ENCODE assay signal across 1 cellular context in the genomic region with DNA sequence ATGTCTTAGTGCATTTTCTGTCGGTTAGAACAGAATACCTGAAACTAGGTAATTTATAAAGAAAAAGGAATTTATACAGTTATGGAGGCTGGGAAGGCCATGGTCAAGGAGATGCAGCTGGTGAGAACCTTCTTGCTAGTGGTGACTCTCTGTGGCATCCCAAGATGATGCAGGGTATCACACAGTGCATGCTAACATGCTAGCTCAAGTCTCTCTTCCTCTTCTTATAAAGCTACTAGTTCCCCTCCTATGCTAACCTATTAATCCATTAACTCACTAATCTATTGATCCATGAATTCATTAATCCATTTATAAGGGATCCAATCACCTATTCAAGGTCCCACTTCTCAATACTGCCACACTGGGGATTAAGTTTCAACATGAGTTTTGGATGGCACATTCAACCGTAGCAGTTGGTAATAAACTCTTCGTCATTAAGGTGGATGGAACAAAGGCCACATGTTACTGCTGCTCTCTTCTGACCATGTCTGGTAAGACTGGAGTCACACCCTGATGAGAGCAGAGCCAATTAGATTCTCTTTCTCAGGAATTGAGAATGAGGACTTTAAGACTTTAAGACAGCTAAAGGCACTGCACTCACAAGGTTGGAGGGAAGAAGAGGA.
TF ChIP-seq lines count a peak whose summit lies in the region.

No MANE protein-coding gene starts in this region.

TF ChIP-seq in HepG2, 621 proteins besides CTCF, POLR2A, EP300 and RAD21 (continued from another document):
- TF ChIP-seq, protein P1, sequence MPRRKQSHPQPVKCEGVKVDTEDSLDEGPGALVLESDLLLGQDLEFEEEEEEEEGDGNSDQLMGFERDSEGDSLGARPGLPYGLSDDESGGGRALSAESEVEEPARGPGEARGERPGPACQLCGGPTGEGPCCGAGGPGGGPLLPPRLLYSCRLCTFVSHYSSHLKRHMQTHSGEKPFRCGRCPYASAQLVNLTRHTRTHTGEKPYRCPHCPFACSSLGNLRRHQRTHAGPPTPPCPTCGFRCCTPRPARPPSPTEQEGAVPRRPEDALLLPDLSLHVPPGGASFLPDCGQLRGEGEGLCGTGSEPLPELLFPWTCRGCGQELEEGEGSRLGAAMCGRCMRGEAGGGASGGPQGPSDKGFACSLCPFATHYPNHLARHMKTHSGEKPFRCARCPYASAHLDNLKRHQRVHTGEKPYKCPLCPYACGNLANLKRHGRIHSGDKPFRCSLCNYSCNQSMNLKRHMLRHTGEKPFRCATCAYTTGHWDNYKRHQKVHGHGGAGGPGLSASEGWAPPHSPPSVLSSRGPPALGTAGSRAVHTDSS (CRISPR knock-in tag; conservative IDR thresholded peaks at IDR 0.05) = no peak
- TF ChIP-seq, protein P2, sequence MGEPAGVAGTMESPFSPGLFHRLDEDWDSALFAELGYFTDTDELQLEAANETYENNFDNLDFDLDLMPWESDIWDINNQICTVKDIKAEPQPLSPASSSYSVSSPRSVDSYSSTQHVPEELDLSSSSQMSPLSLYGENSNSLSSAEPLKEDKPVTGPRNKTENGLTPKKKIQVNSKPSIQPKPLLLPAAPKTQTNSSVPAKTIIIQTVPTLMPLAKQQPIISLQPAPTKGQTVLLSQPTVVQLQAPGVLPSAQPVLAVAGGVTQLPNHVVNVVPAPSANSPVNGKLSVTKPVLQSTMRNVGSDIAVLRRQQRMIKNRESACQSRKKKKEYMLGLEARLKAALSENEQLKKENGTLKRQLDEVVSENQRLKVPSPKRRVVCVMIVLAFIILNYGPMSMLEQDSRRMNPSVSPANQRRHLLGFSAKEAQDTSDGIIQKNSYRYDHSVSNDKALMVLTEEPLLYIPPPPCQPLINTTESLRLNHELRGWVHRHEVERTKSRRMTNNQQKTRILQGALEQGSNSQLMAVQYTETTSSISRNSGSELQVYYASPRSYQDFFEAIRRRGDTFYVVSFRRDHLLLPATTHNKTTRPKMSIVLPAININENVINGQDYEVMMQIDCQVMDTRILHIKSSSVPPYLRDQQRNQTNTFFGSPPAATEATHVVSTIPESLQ (CRISPR knock-in tag; conservative IDR thresholded peaks at IDR 0.05) = no peak
